Comparison of ENCODE assay signal across 15 cellular contexts in the genomic region with DNA sequence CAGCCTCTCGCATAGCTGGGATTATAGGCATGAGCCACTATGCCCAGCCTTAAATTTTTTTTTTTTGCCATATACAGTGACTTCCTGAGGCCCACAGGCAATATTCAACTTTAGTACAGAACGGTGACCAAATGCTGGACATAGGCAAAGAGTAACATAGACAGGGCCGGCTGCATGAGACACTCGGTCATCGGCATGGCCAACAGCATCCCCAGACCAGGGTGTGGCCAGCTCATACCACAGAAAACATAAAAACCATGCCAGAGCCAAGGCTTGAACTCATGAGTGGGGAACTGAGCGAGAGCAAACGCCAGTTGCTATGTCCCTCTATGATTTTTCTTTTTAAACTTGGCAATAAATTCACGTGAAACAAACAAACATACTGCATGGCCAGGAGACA. TPM values are rescaled to one million over a fixed set of nuclear protein-coding genes. Genes with fewer than 3 reads are reported as not detected.
DNase-seq lines count a peak whose midpoint lies in the region; ATAC-seq and TF ChIP-seq lines count a peak whose summit lies in the region.
"Had no signal": no experiment of that assay in that cellular context is flagged by ENCODE, and none has a peak within 500 bp of the region (broad histone marks: within the 10 kb centered on the region; RNA-seq: fewer than 3 reads in every experiment).

No MANE protein-coding gene starts in this region.

- intact Hi-C loops in heart right ventricle (cut with DNase I) (no loop called here), gastrocnemius medialis (cut with DNase I; ENCODE audit: low total_unique reads) (loop anchor here (2.0 kb wide), 1 partner anchor 16 kb away; no protein-coding TSS in a partner anchor)

- no peak overlapping the region for H3K4me3 Mint-ChIP-seq in CD8-positive, alpha-beta memory T cell
- H3K4me3 Mint-ChIP-seq: activated CD8-positive, alpha-beta T cell treated with anti-CD3 and anti-CD28 coated beads, Interleukin-2, amount 10 ng/mL, durations not matched to agents 7 days and 5 days had no signal

- peaks cover 5 to 10% (median 8%) of the 10 kb centered on the region in 11 experiments; a peak in 21 of 22 replicates for H3K9me3 ChIP-seq in BLaER1 treated with 17β-estradiol and CSF1 and Interleukin-3, amounts not matched to agents 10 nM and 100 nM (replicated peaks in 1 of 11)
- peaks cover 0 to 5% (median 0%) of the 10 kb centered on the region in 11 donors for H3K9me3 ChIP-seq in heart right ventricle
- H3K9me3 ChIP-seq in gastrocnemius medialis, result no peaks in the 10 kb centered on the region
- no peaks in the 10 kb centered on the region for H3K9me3 ChIP-seq in CD8-positive, alpha-beta memory T cell (ENCODE audit: low read length)

- H3K9me3 Mint-ChIP-seq in CD8-positive, alpha-beta memory T cell, result no peaks in the 10 kb centered on the region

- 0 out of 20 replicates have a peak overlapping the region, but pooled peaks of 1 of the 10 experiments have one; percentile 32 for H3K4me3 ChIP-seq in BLaER1 treated with 17β-estradiol and CSF1 and Interleukin-3, amounts not matched to agents 10 nM and 100 nM
- H3K4me3 ChIP-seq in heart right ventricle (no peak overlapping the region), gastrocnemius medialis (no peak overlapping the region)
- no peak overlapping the region for H3K4me3 ChIP-seq in CD8-positive, alpha-beta memory T cell (ENCODE audit: low read length)

- DNase-seq in RPMI7951 (ENCODE audit: low read depth) (peak; percentile 54), heart right ventricle (no peak), gastrocnemius medialis (no peak)
- DNase-seq in CD8-positive, alpha-beta memory T cell, result no peak
- DNase-seq in activated T-cell treated with anti-CD3 and anti-CD28 coated beads, Interleukin-2, amount 50 U/mL, for 48 hours, result no peak
- DNase-seq: activated CD8-positive, alpha-beta T cell treated with anti-CD3 and anti-CD28 coated beads, Interleukin-2, amount 10 ng/mL, durations not matched to agents 7 days and 5 days; activated naive CD4-positive, alpha-beta T cell; caudate nucleus; KG1; NCI-H2081; stimulated activated CD4-positive, alpha-beta T cell treated with anti-CD3 and anti-CD28 coated beads, Interleukin-12 subunit alpha, Interleukin-12 subunit beta, amount 100 ng/mL, for 4 hours had no signal

- CTCF ChIA-PET in CD8-positive, alpha-beta memory T cell (lab: Charles Lee), result no interaction called here

- peaks cover 4 to 7% of the 10 kb centered on the region in 2 donors for H3K27me3 Mint-ChIP-seq in CD8-positive, alpha-beta memory T cell

- H3K4me1 Mint-ChIP-seq in CD8-positive, alpha-beta memory T cell, result peaks cover 0 to 6% (median 4%) of the 10 kb centered on the region in 3 donors

- H3K4me2 ChIP-seq in BLaER1 treated with 17β-estradiol and CSF1 and Interleukin-3, amounts not matched to agents 10 nM and 100 nM, result peak overlapping the region; percentile 60 to 88 (median 78)

- H3K36me3 Mint-ChIP-seq in CD8-positive, alpha-beta memory T cell, result no peaks in the 10 kb centered on the region

- POLR2A ChIA-PET in CD8-positive, alpha-beta memory T cell (lab: Charles Lee), result no interaction called here

- H3K9ac ChIP-seq in BLaER1 treated with 17β-estradiol and CSF1 and Interleukin-3, amounts not matched to agents 10 nM and 100 nM, result peak overlapping the region in 8 of 11 experiments; percentile 14 to 44 (median 24); a peak in 11 of 22 replicates

- peaks cover 0 to 18% (median 0%) of the 10 kb centered on the region in 11 experiments; a peak in 5 of 22 replicates for H4K20me1 ChIP-seq in BLaER1 treated with 17β-estradiol and CSF1 and Interleukin-3, amounts not matched to agents 10 nM and 100 nM

- peaks cover 28 to 47% (median 38%) of the 10 kb centered on the region in 10 experiments for H3K4me1 ChIP-seq in BLaER1 treated with 17β-estradiol and CSF1 and Interleukin-3, amounts not matched to agents 10 nM and 100 nM
- H3K4me1 ChIP-seq in heart right ventricle (peaks cover 8 to 47% (median 30%) of the 10 kb centered on the region in 9 donors), gastrocnemius medialis (peaks cover 7 to 15% of the 10 kb centered on the region in 2 donors)
- no peaks in the 10 kb centered on the region for H3K4me1 ChIP-seq in CD8-positive, alpha-beta memory T cell (ENCODE audit: insufficient read depth, low read length)

- TF ChIP-seq CTCF in heart right ventricle (IDR thresholded peaks at IDR 0.05) (no peak), gastrocnemius medialis (IDR thresholded peaks at IDR 0.05 in 4 of 5, conservative IDR thresholded peaks at IDR 0.05 in 1 of 5) (no peak)

- no peak for TF ChIP-seq POLR2A in gastrocnemius medialis (IDR thresholded peaks at IDR 0.05)

- ATAC-seq in heart right ventricle (peak in 5 of 8 donors; percentile 21 to 58 (median 38)), gastrocnemius medialis (peak in 1 of 2 donors; percentile 16), GM21447 (IDR thresholded peaks at IDR 0.05; ENCODE audit: unreplicated experiment) (no peak), GM18517 (IDR thresholded peaks at IDR 0.05; ENCODE audit: unreplicated experiment) (no peak)
- ATAC-seq: activated CD8-positive, alpha-beta T cell treated with anti-CD3 and anti-CD28 coated beads, Interleukin-2, amount 10 ng/mL, durations not matched to agents 7 days and 5 days had no signal

- H3K27me3 ChIP-seq in BLaER1 treated with 17β-estradiol and CSF1 and Interleukin-3, amounts not matched to agents 10 nM and 100 nM, result no peaks in the 10 kb centered on the region
- H3K27me3 ChIP-seq in heart right ventricle (no peaks in the 10 kb centered on the region), gastrocnemius medialis (no peaks in the 10 kb centered on the region)
- no peaks in the 10 kb centered on the region for H3K27me3 ChIP-seq in CD8-positive, alpha-beta memory T cell (ENCODE audit: insufficient read depth, low read length, poor library complexity, severe bottlenecking)

- H3K27ac ChIP-seq in BLaER1 treated with 17β-estradiol and CSF1 and Interleukin-3, amounts not matched to agents 10 nM and 100 nM, result peak overlapping the region in 10 of 11 experiments; percentile 7 to 62 (median 46); a peak in 13 of 22 replicates
- H3K27ac ChIP-seq in heart right ventricle (peak overlapping the region in 9 of 10 donors; percentile 24 to 77 (median 56)), gastrocnemius medialis (peak overlapping the region; percentile 43 to 56 (median 51))
- no peak overlapping the region for H3K27ac ChIP-seq in CD8-positive, alpha-beta memory T cell (ENCODE audit: low read depth, low read length)

- peaks cover 29 to 71% (median 56%) of the 10 kb centered on the region in 11 experiments for H3K36me3 ChIP-seq in BLaER1 treated with 17β-estradiol and CSF1 and Interleukin-3, amounts not matched to agents 10 nM and 100 nM
- peaks cover 3 to 95% (median 51%) of the 10 kb centered on the region in 9 donors for H3K36me3 ChIP-seq in heart right ventricle
- peaks cover 0 to 16% of the 10 kb centered on the region in 2 donors for H3K36me3 ChIP-seq in gastrocnemius medialis
- no peaks in the 10 kb centered on the region for H3K36me3 ChIP-seq in CD8-positive, alpha-beta memory T cell (ENCODE audit: insufficient read depth, low read length)

- H3K27ac Mint-ChIP-seq in CD8-positive, alpha-beta memory T cell, result peak overlapping the region in 1 of 8 donors; percentile 61
- H3K27ac Mint-ChIP-seq: activated CD8-positive, alpha-beta T cell treated with anti-CD3 and anti-CD28 coated beads, Interleukin-2, amount 10 ng/mL, durations not matched to agents 7 days and 5 days had no signal

- 48 to 49% methylated on average over 8 of the region's 8 CpGs for WGBS in heart right ventricle, 2 donors

- in situ Hi-C loops in gastrocnemius medialis (cut with MboI; ENCODE audit: low sequenced_read_pairs in 4 of 4), result no loop called here

RNA-seq across cellular contexts. Expression of gene KANK2, which starts 17.0 kb away (rescaled TPM):
- total RNA-seq in RPMI7951 (2014; rRNA removed; shearing (Covaris generic)), result 88.9 and 115 TPM in 2 replicates
- total RNA-seq in heart right ventricle (100 to 1,000 TPM; 243 to 355 (median 307) TPM), gastrocnemius medialis (100 to 1,000 TPM in 3 of 4 donors, 10 to 100 TPM in 1; 37.7 to 192 (median 149) TPM)
- 100 to 1,000 TPM; 165 to 226 TPM for polyA plus RNA-seq in heart right ventricle
- 1 to 10 TPM; 2.0 to 2.3 TPM for total RNA-seq in CD8-positive, alpha-beta memory T cell
- polyA plus RNA-seq in CD8-positive, alpha-beta memory T cell, result 0.16 TPM

RNA-seq across cellular contexts. Expression of gene SPC24, which starts 24.8 kb away (rescaled TPM):
- 57.7 and 85.1 TPM in 2 replicates for total RNA-seq in RPMI7951 (2014; rRNA removed; shearing (Covaris generic))
- total RNA-seq in heart right ventricle (1 to 10 TPM; 1.6 to 8.5 (median 3.2) TPM), gastrocnemius medialis (1 to 10 TPM in 1 of 4 donors, under 1 TPM in 1, not detected in 2; 0.55 to 1.6 TPM)
- 1 to 10 TPM in 1 of 2 donors, under 1 TPM in 1; 0.93 to 5.9 TPM for polyA plus RNA-seq in heart right ventricle
- total RNA-seq in CD8-positive, alpha-beta memory T cell, result 10 to 100 TPM; 35.3 to 37.2 TPM
- not detected for polyA plus RNA-seq in CD8-positive, alpha-beta memory T cell

RNA-seq across cellular contexts. Expression of gene ANGPTL8, which starts 59.1 kb away (rescaled TPM):
- total RNA-seq in RPMI7951 (2014; rRNA removed; shearing (Covaris generic)), result not detected in 2 replicates
- 1 to 10 TPM in 2 of 10 donors, under 1 TPM in 2, not detected in 6; 0.34 to 1.8 (median 0.99) TPM for total RNA-seq in heart right ventricle
- 10 to 100 TPM in 1 of 2 donors, 1 to 10 TPM in 1; 3.9 to 13.0 TPM for polyA plus RNA-seq in heart right ventricle
- under 1 TPM in 1 of 4 donors, not detected in 3; 0.47 TPM for total RNA-seq in gastrocnemius medialis
- not detected for total RNA-seq in CD8-positive, alpha-beta memory T cell
- polyA plus RNA-seq in CD8-positive, alpha-beta memory T cell, result not detected
- total RNA-seq: activated CD8-positive, alpha-beta T cell treated with anti-CD3 and anti-CD28 coated beads, Interleukin-2, amount 10 ng/mL, durations not matched to agents 7 days and 5 days; epithelial cell of proximal tubule had no signal

Comparison
In these comparisons a context has a peak if more than half of its experiments do, and no peak if none do; other contexts are left out.
1. ATAC-seq: peak in heart right ventricle (5 of 8); none in GM21447 (single experiment) and GM18517 (single experiment).
2. RNA of gene KANK2, which starts 17.0 kb away (total RNA-seq): 243 to 355 TPM in heart right ventricle, 37.7 to 192 TPM in gastrocnemius medialis and 88.9 to 115 TPM in RPMI7951; 2.0 to 2.3 TPM in CD8-positive, alpha-beta memory T cell; every median in the first group is over 10 times any median in the second.